Comparison of ENCODE assay signal across 13 cellular contexts in the genomic region with DNA sequence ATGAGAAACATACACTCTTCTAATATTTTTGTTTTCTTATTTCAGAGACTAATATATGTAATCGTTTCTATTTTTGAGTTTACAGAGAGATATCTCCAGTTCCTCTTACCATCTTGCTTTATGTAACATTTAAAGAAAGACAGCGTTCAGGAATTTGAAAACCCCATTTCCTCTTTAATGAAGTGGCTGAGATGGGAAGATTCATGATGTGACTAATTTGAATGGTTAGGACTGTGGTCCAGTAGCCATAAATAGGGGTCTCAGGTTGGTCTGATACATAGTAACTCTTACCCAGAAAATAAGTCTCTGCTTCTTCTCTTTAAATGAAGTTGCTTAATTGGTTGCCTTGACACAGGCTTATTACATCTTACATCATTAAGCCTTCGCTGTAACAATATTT. TPM values are rescaled to one million over a fixed set of nuclear protein-coding genes. Genes with fewer than 3 reads are reported as not detected.
DNase-seq lines count a peak whose midpoint lies in the region; ATAC-seq, FAIRE-seq and TF ChIP-seq lines count a peak whose summit lies in the region.
"Had no signal": no experiment of that assay in that cellular context is flagged by ENCODE, and none has a peak within 500 bp of the region (broad histone marks: within the 10 kb centered on the region; RNA-seq: fewer than 3 reads in every experiment).

No MANE protein-coding gene starts in this region.

- H2AFZ ChIP-seq in OCI-LY7 (ENCODE audit: low read length) = no peak overlapping the region
- H2AFZ ChIP-seq in keratinocyte (ENCODE audit: control insufficient read depth, low read length) = no peak overlapping the region

- no peaks in the 10 kb centered on the region for H3K9me3 ChIP-seq in heart right ventricle
- H3K9me3 ChIP-seq in OCI-LY7 (ENCODE audit: low read length) = no peaks in the 10 kb centered on the region
- no peaks in the 10 kb centered on the region for H3K9me3 ChIP-seq in keratinocyte (ENCODE audit: control insufficient read depth, low read depth, low read length)
- H3K9me3 ChIP-seq in vagina = no peaks in the 10 kb centered on the region

- POLR2A ChIA-PET in OCI-LY7 (lab: Charles Lee) = interaction anchor here (0.7 to 1.8 kb wide), 5 partner anchors 8 to 72 kb away, joined by 3 to 5 read pairs (median 4); no protein-coding TSS in a partner anchor

- H4K20me1 ChIP-seq in OCI-LY7 (ENCODE audit: insufficient read depth, low read length) (peaks cover 62% of the 10 kb centered on the region), keratinocyte (ENCODE audit: control insufficient read depth, extremely low read depth, insufficient read depth, low read length) (peaks cover 13% of the 10 kb centered on the region)

- ATAC-seq in Right ventricle myocardium superior (ENCODE audit: poor library complexity) (peak; percentile 9), heart right ventricle (no peak)

- intact Hi-C loops in Right ventricle myocardium superior (cut with DNase I) (no loop called here), heart right ventricle (cut with DNase I) (no loop called here), OCI-LY7 (cut with micrococcal nuclease; ENCODE audit: unreplicated experiment) (no loop called here), vagina (cut with DNase I) (no loop called here)

- H3K9me1 ChIP-seq in keratinocyte (ENCODE audit: control insufficient read depth, extremely low read depth, insufficient read depth, low read length) = peaks cover 3% of the 10 kb centered on the region

- no peaks in the 10 kb centered on the region for H3K9me2 ChIP-seq in OCI-LY7 (ENCODE audit: insufficient read depth, low read length)

- no peak for TF ChIP-seq CTCF in heart right ventricle (IDR thresholded peaks at IDR 0.05)
- no peak for TF ChIP-seq CTCF in OCI-LY7 (conservative IDR thresholded peaks at IDR 0.05; ENCODE audit: low read length)
- no peak for TF ChIP-seq CTCF in keratinocyte (optimal IDR thresholded peaks at IDR 0.05 in 1 of 3, IDR thresholded peaks at IDR 0.05 in 1 of 3, conservative IDR thresholded peaks at IDR 0.05 in 1 of 3; ENCODE audit: extremely low read depth in 1 of 3, insufficient read depth in 2 of 3, low read length in 3 of 3)
- no peak for TF ChIP-seq CTCF in vagina (IDR thresholded peaks at IDR 0.05)

- H3K36me3 ChIP-seq in heart right ventricle (no peaks in the 10 kb centered on the region), OCI-LY7 (ENCODE audit: insufficient read depth, low read length) (peaks cover 18% of the 10 kb centered on the region), keratinocyte (ENCODE audit: control insufficient read depth in 2 of 2, extremely low read depth in 1 of 2, insufficient read depth in 2 of 2, low read length in 2 of 2) (no peaks in the 10 kb centered on the region), vagina (no peaks in the 10 kb centered on the region)

- H3K27ac ChIP-seq in heart right ventricle (peak overlapping the region in 3 of 10 donors; percentile 13 to 32 (median 28)), OCI-LY7 (ENCODE audit: low read depth, low read length, poor library complexity, severe bottlenecking) (peak overlapping the region; percentile 26), keratinocyte (ENCODE audit: control insufficient read depth, insufficient read depth, low read length) (no peak overlapping the region), vagina (peak overlapping the region; percentile 26)

- H3K4me3 ChIP-seq in heart right ventricle (peak overlapping the region in 1 of 10 donors; percentile 3), OCI-LY7 (ENCODE audit: low read depth, low read length, poor library complexity, severe bottlenecking) (peak overlapping the region; percentile 28), keratinocyte (ENCODE audit: control insufficient read depth in 2 of 3, extremely low read depth in 1 of 3, insufficient read depth in 2 of 3, low read depth in 1 of 3, low read length in 3 of 3) (no peak overlapping the region), vagina (no peak overlapping the region)

- peaks cover 100% of the 10 kb centered on the region for H3K79me2 ChIP-seq in OCI-LY7 (ENCODE audit: insufficient read depth, low read depth, low read length)
- H3K79me2 ChIP-seq in keratinocyte (ENCODE audit: control insufficient read depth, insufficient read depth, low read length) = peaks cover 98% of the 10 kb centered on the region

- H3K27me3 ChIP-seq in heart right ventricle = no peaks in the 10 kb centered on the region
- no peaks in the 10 kb centered on the region for H3K27me3 ChIP-seq in keratinocyte (ENCODE audit: control insufficient read depth, extremely low read depth, insufficient read depth, low read length)
- H3K27me3 ChIP-seq in vagina = no peaks in the 10 kb centered on the region

- no peak for FAIRE-seq in keratinocyte (lab: Jason Lieb, UNC)
- no peak for FAIRE-seq in urothelium cell line (lab: Jason Lieb, UNC)

- DNase-seq in Right ventricle myocardium superior = no peak
- DNase-seq in heart right ventricle = no peak
- DNase-seq in OCI-LY7 (ENCODE audit: low spot score) = no peak
- no peak for DNase-seq in keratinocyte (ENCODE audit: low read depth, low spot score)
- no peak for DNase-seq in vagina (ENCODE audit: extremely low spot score in 2 of 2)
- no peak for DNase-seq in urothelium cell line (ENCODE audit: low spot score)
- DNase-seq in stimulated activated CD4-positive, alpha-beta T cell treated with anti-CD3 and anti-CD28 coated beads, Interleukin-4, amount 100 ng/mL, for 24 hours = no peak
- no peak for DNase-seq in retina
- DNase-seq: activated gamma-delta T cell, C1 segment of cervical spinal cord, endodermal cell, NCI-H526 treated with DMSO at 0.1 percent for 48 hours, T-helper 9 cell had no signal

- H3K4me2 ChIP-seq in OCI-LY7 (ENCODE audit: low read length) (peak overlapping the region; percentile 67), keratinocyte (ENCODE audit: control insufficient read depth, extremely low read depth, insufficient read depth, low read depth, low read length) (peak overlapping the region; percentile 39)

- CTCF ChIA-PET in OCI-LY7 (lab: Charles Lee; ENCODE audit: unreplicated experiment) = no interaction called here

- WGBS in heart right ventricle, 2 donors = 33 to 42% methylated on average over 3 of the region's 3 CpGs

- no peak for TF ChIP-seq POLR2A in vagina (IDR thresholded peaks at IDR 0.05)

- no TSS peak for BruUV-seq in OCI-LY7 (replicated peaks; lab: Mats Ljungman, UMichigan)

- dilution Hi-C loops in keratinocyte (cut with MboI; ENCODE audit: extremely low pct_ligation_motif_present, low sequenced_read_pairs) = no loop called here

- H3K4me1 ChIP-seq in heart right ventricle (peaks cover 0 to 99% (median 90%) of the 10 kb centered on the region in 9 donors), OCI-LY7 (ENCODE audit: insufficient read depth, low read length, poor library complexity, severe bottlenecking) (peaks cover 95% of the 10 kb centered on the region), keratinocyte (ENCODE audit: control insufficient read depth, extremely low read depth, insufficient read depth, low read length) (peaks cover 44% of the 10 kb centered on the region), vagina (peaks cover 99% of the 10 kb centered on the region)

- H3K9ac ChIP-seq in keratinocyte (ENCODE audit: control insufficient read depth, extremely low read depth, insufficient read depth, low read length) = no peak overlapping the region

RNA-seq across cellular contexts. Expression of gene KMT2E, which starts 6.9 kb away (rescaled TPM):
- total RNA-seq in Right ventricle myocardium superior (35.1 TPM), heart right ventricle (10 to 100 TPM; 41.1 to 53.3 (median 47.5) TPM), OCI-LY7 (2022) (68.0 and 72.8 TPM in 2 replicates), vagina (98.7 TPM)
- polyA plus RNA-seq in heart right ventricle (10 to 100 TPM in 1 of 2 donors, 1 to 10 TPM in 1; 9.4 to 25.2 TPM), keratinocyte (3.5 to 12.9 TPM (median 7.9 TPM) in 3 replicates)
- 50.1 and 52.5 TPM in 2 replicates for total RNA-seq in OCI-LY7 (2014; rRNA removed; shearing (Covaris generic))
- 78.4 TPM for polyA plus RNA-seq in keratinocyte (2011; ENCODE audit: low read depth)
- 7.6 and 7.7 TPM in 2 replicates for polyA plus RNA-seq in keratinocyte (2011; cell fraction: cytosol; rRNA removed)
- polyA plus RNA-seq in keratinocyte (2011; cell fraction: nucleus; rRNA removed) = 31.9 and 35.6 TPM in 2 replicates
- polyA plus RNA-seq in keratinocyte (2012; ENCODE audit: low replicate concordance) = 21.5 and 27.1 TPM in 2 replicates
- 36.9 to 48.3 TPM (median 41.4 TPM) in 3 replicates for polyA minus RNA-seq in keratinocyte
- 10.4 TPM for polyA minus RNA-seq in keratinocyte (2011; cell fraction: cytosol; rRNA and poly(A)+ RNA removed)
- polyA minus RNA-seq in keratinocyte (2011; cell fraction: nucleus; rRNA and poly(A)+ RNA removed) = 39.3 and 68.7 TPM in 2 replicates
